ENCODE assay signal across 20 cellular contexts in the genomic region with DNA sequence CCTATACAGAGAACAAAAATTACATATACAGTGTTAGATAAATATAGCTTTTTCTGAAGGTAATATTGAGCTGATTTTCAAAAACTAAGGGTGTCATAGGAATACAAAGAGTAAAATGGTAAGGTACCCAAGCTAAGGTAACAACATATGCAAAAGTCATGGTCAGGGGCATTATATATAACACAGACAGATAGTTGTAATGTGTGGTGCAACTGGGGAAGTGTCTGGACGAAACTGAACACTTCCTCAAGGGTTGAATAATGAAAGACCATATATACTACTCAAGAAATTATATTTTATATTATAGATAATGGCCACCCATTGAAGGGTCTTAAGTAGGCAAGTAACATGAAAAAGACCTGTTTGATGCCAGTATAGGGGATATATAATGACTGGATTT.
DNase-seq lines count a peak whose midpoint lies in the region; ATAC-seq lines count a peak whose summit lies in the region.
"Had no signal": no experiment of that assay in that cellular context is flagged by ENCODE, and none has a peak within 500 bp of the region (broad histone marks: within the 10 kb centered on the region; RNA-seq: fewer than 3 reads in every experiment).

No MANE protein-coding gene starts in this region.

- no peak overlapping the region for H3K4me3 Mint-ChIP-seq in memory B cell
- H3K4me3 Mint-ChIP-seq: activated CD4-positive, alpha-beta T cell treated with anti-CD3 and anti-CD28 coated beads, Interleukin-2, amount 10 ng/mL, durations not matched to agents 24 days and 14 days; B cell; brain had no signal

- ATAC-seq in GM19324 (IDR thresholded peaks at IDR 0.05; ENCODE audit: low FRiP score, unreplicated experiment) (peak; percentile 43), HG02623 (IDR thresholded peaks at IDR 0.05; ENCODE audit: unreplicated experiment) (peak; percentile 40), HG03175 (IDR thresholded peaks at IDR 0.05; ENCODE audit: unreplicated experiment) (peak; percentile 49), memory B cell (ENCODE audit: low read depth) (peak; percentile 56)
- ATAC-seq: HCT116, K562, left ventricle myocardium superior, mucosa of descending colon had no signal

- no peak overlapping the region for H3K27ac Mint-ChIP-seq in memory B cell
- H3K27ac Mint-ChIP-seq: activated CD4-positive, alpha-beta T cell treated with anti-CD3 and anti-CD28 coated beads, Interleukin-2, amount 10 ng/mL, durations not matched to agents 24 days and 14 days; B cell; brain had no signal

- peaks cover 24% of the 10 kb centered on the region for H3K4me1 Mint-ChIP-seq in memory B cell
- H3K4me1 Mint-ChIP-seq: activated CD4-positive, alpha-beta T cell treated with anti-CD3 and anti-CD28 coated beads, Interleukin-2, amount 10 ng/mL, durations not matched to agents 24 days and 14 days; brain had no signal

- no peaks in the 10 kb centered on the region for H3K27me3 Mint-ChIP-seq in memory B cell
- H3K27me3 Mint-ChIP-seq: activated CD4-positive, alpha-beta T cell treated with anti-CD3 and anti-CD28 coated beads, Interleukin-2, amount 10 ng/mL, durations not matched to agents 24 days and 14 days; B cell had no signal

- H3K9me3 Mint-ChIP-seq in memory B cell = no peaks in the 10 kb centered on the region
- H3K9me3 Mint-ChIP-seq: activated CD4-positive, alpha-beta T cell treated with anti-CD3 and anti-CD28 coated beads, Interleukin-2, amount 10 ng/mL, durations not matched to agents 24 days and 14 days had no signal

- DNase-seq in memory B cell (ENCODE audit: low spot score in 2 of 2) = no peak
- no peak for DNase-seq in effector CD8-positive, alpha-beta T cell (lab: John Stamatoyannopoulos, UW)
- no peak for DNase-seq in activated CD4-positive, CD25-positive, alpha-beta regulatory T cell (lab: John Stamatoyannopoulos, UW)
- DNase-seq in GM19238 (ENCODE audit: insufficient read length, low spot score) = no peak
- no peak for DNase-seq in occipital lobe (lab: John Stamatoyannopoulos, UW)
- DNase-seq: activated CD4-positive, alpha-beta T cell treated with anti-CD3 and anti-CD28 coated beads, Interleukin-2, amount 10 ng/mL, durations not matched to agents 24 days and 14 days; EL; head of caudate nucleus; left ventricle myocardium superior; mucosa of descending colon; NCI-H187; NCI-H226; stimulated activated CD4-positive, alpha-beta T cell treated with anti-CD3 and anti-CD28 coated beads, Interleukin-4, amount 100 ng/mL, for 4 hours had no signal

- no peaks in the 10 kb centered on the region for H3K36me3 Mint-ChIP-seq in memory B cell
- H3K36me3 Mint-ChIP-seq: brain had no signal
